In genomic region chr22:50436841-50437341, GRCh38 we compare ENCODE assay signal across 1 cellular context.
TF ChIP-seq lines count a peak whose summit lies in the region.

No MANE protein-coding gene starts in this region.

TF ChIP-seq in HepG2, 621 proteins besides CTCF, POLR2A, EP300 and RAD21:
- TF ChIP-seq HDAC6 (IDR thresholded peaks at IDR 0.05; ENCODE audit: low read depth, low read length) = no peak
- TF ChIP-seq, protein P1, sequence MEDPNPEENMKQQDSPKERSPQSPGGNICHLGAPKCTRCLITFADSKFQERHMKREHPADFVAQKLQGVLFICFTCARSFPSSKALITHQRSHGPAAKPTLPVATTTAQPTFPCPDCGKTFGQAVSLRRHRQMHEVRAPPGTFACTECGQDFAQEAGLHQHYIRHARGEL (CRISPR knock-in tag; IDR thresholded peaks at IDR 0.05) = no peak
- TF ChIP-seq PCBP1 (IDR thresholded peaks at IDR 0.05; ENCODE audit: borderline replicate concordance, low read depth, low read length) = no peak
- peak; percentile 2; the same call in 1 of the 2 replicates for TF ChIP-seq POLR2G (IDR thresholded peaks at IDR 0.05; ENCODE audit: low read depth, low read length)
- no peak for TF ChIP-seq RARG (CRISPR knock-in tag; IDR thresholded peaks at IDR 0.05; ENCODE audit: low read depth)
- no peak for TF ChIP-seq BATF2 (CRISPR knock-in tag; IDR thresholded peaks at IDR 0.05)
